1 cellular context compared by ENCODE assay signal in the genomic region with DNA sequence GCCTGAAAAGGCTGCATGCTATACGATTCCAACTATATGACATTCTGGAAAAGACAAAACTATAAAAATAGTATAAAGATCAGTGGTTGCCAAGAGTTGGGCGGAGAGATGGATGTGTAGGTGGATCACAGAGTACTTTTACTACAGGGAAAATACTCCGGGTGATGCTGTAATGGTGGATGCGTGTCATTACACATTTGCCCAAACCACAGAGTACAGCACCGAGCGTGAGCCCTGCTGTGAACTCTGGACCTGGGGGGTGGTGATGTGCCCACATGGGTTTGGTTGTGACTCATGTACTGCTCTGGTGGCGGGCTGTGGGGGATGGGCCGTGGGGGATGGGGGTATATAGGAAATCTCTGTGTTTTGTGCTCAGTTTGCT.
TF ChIP-seq lines count a peak whose summit lies in the region.

No MANE protein-coding gene starts in this region.

TF ChIP-seq in GM23338, 12 proteins besides CTCF, POLR2A, EP300 and RAD21 (continued from another document):
- TF ChIP-seq, protein P1, sequence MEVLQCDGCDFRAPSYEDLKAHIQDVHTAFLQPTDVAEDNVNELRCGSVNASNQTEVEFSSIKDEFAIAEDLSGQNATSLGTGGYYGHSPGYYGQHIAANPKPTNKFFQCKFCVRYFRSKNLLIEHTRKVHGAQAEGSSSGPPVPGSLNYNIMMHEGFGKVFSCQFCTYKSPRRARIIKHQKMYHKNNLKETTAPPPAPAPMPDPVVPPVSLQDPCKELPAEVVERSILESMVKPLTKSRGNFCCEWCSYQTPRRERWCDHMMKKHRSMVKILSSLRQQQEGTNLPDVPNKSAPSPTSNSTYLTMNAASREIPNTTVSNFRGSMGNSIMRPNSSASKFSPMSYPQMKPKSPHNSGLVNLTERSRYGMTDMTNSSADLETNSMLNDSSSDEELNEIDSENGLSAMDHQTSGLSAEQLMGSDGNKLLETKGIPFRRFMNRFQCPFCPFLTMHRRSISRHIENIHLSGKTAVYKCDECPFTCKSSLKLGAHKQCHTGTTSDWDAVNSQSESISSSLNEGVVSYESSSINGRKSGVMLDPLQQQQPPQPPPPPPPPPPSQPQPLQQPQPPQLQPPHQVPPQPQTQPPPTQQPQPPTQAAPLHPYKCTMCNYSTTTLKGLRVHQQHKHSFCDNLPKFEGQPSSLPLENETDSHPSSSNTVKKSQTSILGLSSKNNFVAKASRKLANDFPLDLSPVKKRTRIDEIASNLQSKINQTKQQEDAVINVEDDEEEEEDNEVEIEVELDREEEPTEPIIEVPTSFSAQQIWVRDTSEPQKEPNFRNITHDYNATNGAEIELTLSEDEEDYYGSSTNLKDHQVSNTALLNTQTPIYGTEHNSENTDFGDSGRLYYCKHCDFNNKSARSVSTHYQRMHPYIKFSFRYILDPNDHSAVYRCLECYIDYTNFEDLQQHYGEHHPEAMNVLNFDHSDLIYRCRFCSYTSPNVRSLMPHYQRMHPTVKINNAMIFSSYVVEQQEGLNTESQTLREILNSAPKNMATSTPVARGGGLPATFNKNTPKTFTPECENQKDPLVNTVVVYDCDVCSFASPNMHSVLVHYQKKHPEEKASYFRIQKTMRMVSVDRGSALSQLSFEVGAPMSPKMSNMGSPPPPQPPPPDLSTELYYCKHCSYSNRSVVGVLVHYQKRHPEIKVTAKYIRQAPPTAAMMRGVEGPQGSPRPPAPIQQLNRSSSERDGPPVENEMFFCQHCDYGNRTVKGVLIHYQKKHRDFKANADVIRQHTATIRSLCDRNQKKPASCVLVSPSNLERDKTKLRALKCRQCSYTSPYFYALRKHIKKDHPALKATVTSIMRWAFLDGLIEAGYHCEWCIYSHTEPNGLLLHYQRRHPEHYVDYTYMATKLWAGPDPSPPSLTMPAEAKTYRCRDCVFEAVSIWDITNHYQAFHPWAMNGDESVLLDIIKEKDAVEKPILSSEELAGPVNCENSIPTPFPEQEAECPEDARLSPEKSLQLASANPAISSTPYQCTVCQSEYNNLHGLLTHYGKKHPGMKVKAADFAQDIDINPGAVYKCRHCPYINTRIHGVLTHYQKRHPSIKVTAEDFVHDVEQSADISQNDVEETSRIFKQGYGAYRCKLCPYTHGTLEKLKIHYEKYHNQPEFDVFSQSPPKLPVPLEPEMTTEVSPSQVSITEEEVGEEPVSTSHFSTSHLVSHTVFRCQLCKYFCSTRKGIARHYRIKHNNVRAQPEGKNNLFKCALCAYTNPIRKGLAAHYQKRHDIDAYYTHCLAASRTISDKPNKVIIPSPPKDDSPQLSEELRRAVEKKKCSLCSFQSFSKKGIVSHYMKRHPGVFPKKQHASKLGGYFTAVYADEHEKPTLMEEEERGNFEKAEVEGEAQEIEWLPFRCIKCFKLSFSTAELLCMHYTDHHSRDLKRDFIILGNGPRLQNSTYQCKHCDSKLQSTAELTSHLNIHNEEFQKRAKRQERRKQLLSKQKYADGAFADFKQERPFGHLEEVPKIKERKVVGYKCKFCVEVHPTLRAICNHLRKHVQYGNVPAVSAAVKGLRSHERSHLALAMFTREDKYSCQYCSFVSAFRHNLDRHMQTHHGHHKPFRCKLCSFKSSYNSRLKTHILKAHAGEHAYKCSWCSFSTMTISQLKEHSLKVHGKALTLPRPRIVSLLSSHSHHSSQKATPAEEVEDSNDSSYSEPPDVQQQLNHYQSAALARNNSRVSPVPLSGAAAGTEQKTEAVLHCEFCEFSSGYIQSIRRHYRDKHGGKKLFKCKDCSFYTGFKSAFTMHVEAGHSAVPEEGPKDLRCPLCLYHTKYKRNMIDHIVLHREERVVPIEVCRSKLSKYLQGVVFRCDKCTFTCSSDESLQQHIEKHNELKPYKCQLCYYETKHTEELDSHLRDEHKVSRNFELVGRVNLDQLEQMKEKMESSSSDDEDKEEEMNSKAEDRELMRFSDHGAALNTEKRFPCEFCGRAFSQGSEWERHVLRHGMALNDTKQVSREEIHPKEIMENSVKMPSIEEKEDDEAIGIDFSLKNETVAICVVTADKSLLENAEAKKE (CRISPR knock-in tag; IDR thresholded peaks at IDR 0.05): no peak
- TF ChIP-seq EZH2phosphoT487 (IDR thresholded peaks at IDR 0.05; ENCODE audit: unreplicated experiment) (no peak), POLR2AphosphoS5 (IDR thresholded peaks at IDR 0.05; ENCODE audit: low read depth) (no peak), ZNF331 (CRISPR knock-in tag; IDR thresholded peaks at IDR 0.05; ENCODE audit: low read depth) (no peak)
- TF ChIP-seq, protein P2, sequence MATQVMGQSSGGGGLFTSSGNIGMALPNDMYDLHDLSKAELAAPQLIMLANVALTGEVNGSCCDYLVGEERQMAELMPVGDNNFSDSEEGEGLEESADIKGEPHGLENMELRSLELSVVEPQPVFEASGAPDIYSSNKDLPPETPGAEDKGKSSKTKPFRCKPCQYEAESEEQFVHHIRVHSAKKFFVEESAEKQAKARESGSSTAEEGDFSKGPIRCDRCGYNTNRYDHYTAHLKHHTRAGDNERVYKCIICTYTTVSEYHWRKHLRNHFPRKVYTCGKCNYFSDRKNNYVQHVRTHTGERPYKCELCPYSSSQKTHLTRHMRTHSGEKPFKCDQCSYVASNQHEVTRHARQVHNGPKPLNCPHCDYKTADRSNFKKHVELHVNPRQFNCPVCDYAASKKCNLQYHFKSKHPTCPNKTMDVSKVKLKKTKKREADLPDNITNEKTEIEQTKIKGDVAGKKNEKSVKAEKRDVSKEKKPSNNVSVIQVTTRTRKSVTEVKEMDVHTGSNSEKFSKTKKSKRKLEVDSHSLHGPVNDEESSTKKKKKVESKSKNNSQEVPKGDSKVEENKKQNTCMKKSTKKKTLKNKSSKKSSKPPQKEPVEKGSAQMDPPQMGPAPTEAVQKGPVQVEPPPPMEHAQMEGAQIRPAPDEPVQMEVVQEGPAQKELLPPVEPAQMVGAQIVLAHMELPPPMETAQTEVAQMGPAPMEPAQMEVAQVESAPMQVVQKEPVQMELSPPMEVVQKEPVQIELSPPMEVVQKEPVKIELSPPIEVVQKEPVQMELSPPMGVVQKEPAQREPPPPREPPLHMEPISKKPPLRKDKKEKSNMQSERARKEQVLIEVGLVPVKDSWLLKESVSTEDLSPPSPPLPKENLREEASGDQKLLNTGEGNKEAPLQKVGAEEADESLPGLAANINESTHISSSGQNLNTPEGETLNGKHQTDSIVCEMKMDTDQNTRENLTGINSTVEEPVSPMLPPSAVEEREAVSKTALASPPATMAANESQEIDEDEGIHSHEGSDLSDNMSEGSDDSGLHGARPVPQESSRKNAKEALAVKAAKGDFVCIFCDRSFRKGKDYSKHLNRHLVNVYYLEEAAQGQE (IDR thresholded peaks at IDR 0.05; ENCODE audit: unreplicated experiment): no peak
